ENCODE assay signal across 22 cellular contexts in genomic region chr17:2900842-2901241, GRCh38.
"Had no signal": no experiment of that assay in that cellular context is flagged by ENCODE, and none has a peak within 500 bp of the region (broad histone marks: within the 10 kb centered on the region; RNA-seq: fewer than 3 reads in every experiment).

No MANE protein-coding gene starts in this region.

- H3K4me3 ChIP-seq: cardiac muscle cell, sigmoid colon, smooth muscle cell, testis had no signal

- H3K27me3 Mint-ChIP-seq: activated B cell treated with CpG ODN at 0.5 μM for 24 hours; activated naive CD4-positive, alpha-beta T cell treated with anti-CD3 and anti-CD28 coated beads, Interleukin-2, amount 10 ng/mL, durations not matched to agents 7 days and 5 days; dendritic cell treated with granulocyte-macrophage colony-stimulating factor and Interleukin-4, amounts not matched to agents 40 ng/mL and 50 ng/mL, for 4 days; type B pancreatic cell had no signal

- H3K36me3 Mint-ChIP-seq: activated naive CD4-positive, alpha-beta T cell treated with anti-CD3 and anti-CD28 coated beads, Interleukin-2, amount 10 ng/mL, durations not matched to agents 7 days and 5 days; mesothelial cell of epicardium; type B pancreatic cell had no signal

- H3K27ac Mint-ChIP-seq: activated B cell treated with CpG ODN at 0.5 μM for 24 hours; activated naive CD4-positive, alpha-beta T cell treated with anti-CD3 and anti-CD28 coated beads, Interleukin-2, amount 10 ng/mL, durations not matched to agents 7 days and 5 days; activated T-cell treated with anti-CD3 and anti-CD28 coated beads, Interleukin-2, amount 50 U/mL, for 72 hours; dendritic cell treated with granulocyte-macrophage colony-stimulating factor and Interleukin-4, amounts not matched to agents 40 ng/mL and 50 ng/mL, for 4 days; mesothelial cell of epicardium; stimulated activated naive B cell treated with anti-CD40 and anti-IgM and Interleukin-4, amounts not matched to agents 10 μg/mL and 1 μg/mL and 100 μg/mL, for 72 hours; T-helper 1 cell treated with Interleukin-12 subunit alpha and Interleukin-12 subunit beta and Interleukin-4 antibody, amounts not matched to agents 30 μg/mL and 1 μg/mL, for 36 hours had no signal

- H3K4me3 Mint-ChIP-seq: activated B cell treated with CpG ODN at 0.5 μM for 24 hours; activated naive CD4-positive, alpha-beta T cell treated with anti-CD3 and anti-CD28 coated beads, Interleukin-2, amount 10 ng/mL, durations not matched to agents 7 days and 5 days; activated T-cell treated with anti-CD3 and anti-CD28 coated beads, Interleukin-2, amount 50 U/mL, for 72 hours; dendritic cell treated with granulocyte-macrophage colony-stimulating factor and Interleukin-4, amounts not matched to agents 40 ng/mL and 50 ng/mL, for 4 days; immature natural killer cell; mesothelial cell of epicardium; nephron; stimulated activated naive B cell treated with anti-CD40 and anti-IgM and Interleukin-4, amounts not matched to agents 10 μg/mL and 1 μg/mL and 100 μg/mL, for 72 hours; T-helper 1 cell treated with Interleukin-12 subunit alpha and Interleukin-12 subunit beta and Interleukin-4 antibody, amounts not matched to agents 30 μg/mL and 1 μg/mL, for 36 hours; type B pancreatic cell had no signal

- H3K9me3 ChIP-seq: sigmoid colon, testis had no signal

- H3K4me1 ChIP-seq: testis had no signal

- ATAC-seq: activated T-cell treated with anti-CD3 and anti-CD28 coated beads, Interleukin-2, amount 50 U/mL, for 72 hours; stimulated activated naive B cell treated with anti-CD40 and anti-IgM and Interleukin-4, amounts not matched to agents 10 μg/mL and 1 μg/mL and 100 μg/mL, for 72 hours had no signal

- H3K4me1 Mint-ChIP-seq: activated B cell treated with CpG ODN at 0.5 μM for 24 hours; activated naive CD4-positive, alpha-beta T cell treated with anti-CD3 and anti-CD28 coated beads, Interleukin-2, amount 10 ng/mL, durations not matched to agents 7 days and 5 days had no signal

- DNase-seq: activated B cell treated with CpG ODN at 0.5 μM for 24 hours; activated CD4-positive, alpha-beta T cell treated with anti-CD3 and anti-CD28 coated beads for 4 hours; activated CD4-positive, alpha-beta T cell treated with anti-CD3 and anti-CD28 coated beads, Interleukin-2, amount 50 U/mL, for 48 hours; activated effector memory CD4-positive, alpha-beta T cell treated with Interleukin-2 at 50 U/mL for 16 hours; activated naive CD4-positive, alpha-beta T cell treated with anti-CD3 and anti-CD28 coated beads, Interleukin-2, amount 10 ng/mL, durations not matched to agents 7 days and 5 days; activated T-cell treated with anti-CD3 and anti-CD28 coated beads, Interleukin-2, amount 50 U/mL, for 72 hours; effector CD8-positive, alpha-beta T cell; foreskin melanocyte; immature natural killer cell; mammary epithelial cell; sigmoid colon; stimulated activated CD4-positive, alpha-beta T cell treated with anti-CD3 and anti-CD28 coated beads, Interleukin-15, amount 100 ng/mL, for 24 hours; stimulated activated naive B cell treated with anti-CD40 and anti-IgM and Interleukin-4, amounts not matched to agents 10 μg/mL and 1 μg/mL and 100 μg/mL, for 72 hours; T1000 had no signal

- H3K9me3 Mint-ChIP-seq: activated B cell treated with CpG ODN at 0.5 μM for 24 hours; activated naive CD4-positive, alpha-beta T cell treated with anti-CD3 and anti-CD28 coated beads, Interleukin-2, amount 10 ng/mL, durations not matched to agents 7 days and 5 days; activated T-cell treated with anti-CD3 and anti-CD28 coated beads, Interleukin-2, amount 50 U/mL, for 72 hours; dendritic cell treated with granulocyte-macrophage colony-stimulating factor and Interleukin-4, amounts not matched to agents 40 ng/mL and 50 ng/mL, for 4 days; immature natural killer cell; mesothelial cell of epicardium; nephron; stimulated activated naive B cell treated with anti-CD40 and anti-IgM and Interleukin-4, amounts not matched to agents 10 μg/mL and 1 μg/mL and 100 μg/mL, for 72 hours; T-helper 1 cell treated with Interleukin-12 subunit alpha and Interleukin-12 subunit beta and Interleukin-4 antibody, amounts not matched to agents 30 μg/mL and 1 μg/mL, for 36 hours; type B pancreatic cell had no signal

- H3K4me2 ChIP-seq: smooth muscle cell had no signal

- H3K36me3 ChIP-seq: cardiac muscle cell had no signal

- H3K27ac ChIP-seq: cardiac muscle cell, sigmoid colon, testis had no signal

- H3K27me3 ChIP-seq: cardiac muscle cell, sigmoid colon, testis had no signal
